16 cellular contexts compared by ENCODE assay signal in genomic region chr5:54212331-54212730, GRCh38.
"Had no signal": no experiment of that assay in that cellular context is flagged by ENCODE, and none has a peak within 500 bp of the region (broad histone marks: within the 10 kb centered on the region; RNA-seq: fewer than 3 reads in every experiment).

No MANE protein-coding gene starts in this region.

- H3K27me3 Mint-ChIP-seq: activated CD4-positive, alpha-beta memory T cell treated with anti-CD3 and anti-CD28 coated beads, Interleukin-2, amount 10 ng/mL, durations not matched to agents 7 days and 5 days; activated CD4-positive, alpha-beta T cell treated with anti-CD3 and anti-CD28 coated beads for 36 hours; activated naive CD4-positive, alpha-beta T cell treated with anti-CD3 and anti-CD28 coated beads, Interleukin-2, amount 50 U/mL, for 24 hours; activated T-cell treated with anti-CD3 and anti-CD28 coated beads, Interleukin-2, amount 50 U/mL, for 24 hours; memory B cell; naive thymus-derived CD8-positive, alpha-beta T cell had no signal

- H3K9me3 ChIP-seq: adrenal gland, esophagus muscularis mucosa, thoracic aorta had no signal

- H3K4me3 Mint-ChIP-seq: activated CD4-positive, alpha-beta memory T cell treated with anti-CD3 and anti-CD28 coated beads, Interleukin-2, amount 10 ng/mL, durations not matched to agents 7 days and 5 days; activated CD4-positive, alpha-beta T cell treated with anti-CD3 and anti-CD28 coated beads for 36 hours; activated naive CD4-positive, alpha-beta T cell treated with anti-CD3 and anti-CD28 coated beads, Interleukin-2, amount 50 U/mL, for 24 hours; activated T-cell treated with anti-CD3 and anti-CD28 coated beads, Interleukin-2, amount 50 U/mL, for 24 hours; memory B cell; naive thymus-derived CD8-positive, alpha-beta T cell; stimulated activated effector memory CD8-positive, alpha-beta T cell treated with anti-CD3 and anti-CD28 coated beads, Interleukin-12 subunit alpha, Interleukin-12 subunit beta, amount 100 ng/mL, for 72 hours had no signal

- H3K36me3 Mint-ChIP-seq: memory B cell; naive thymus-derived CD8-positive, alpha-beta T cell; stimulated activated effector memory CD8-positive, alpha-beta T cell treated with anti-CD3 and anti-CD28 coated beads, Interleukin-12 subunit alpha, Interleukin-12 subunit beta, amount 100 ng/mL, for 72 hours had no signal

- H3K4me3 ChIP-seq: adrenal gland, dorsolateral prefrontal cortex, esophagus muscularis mucosa, thoracic aorta had no signal

- ATAC-seq: activated CD4-positive, alpha-beta T cell treated with anti-CD3 and anti-CD28 coated beads for 36 hours; left ventricle myocardium superior; naive thymus-derived CD8-positive, alpha-beta T cell; stimulated activated effector memory CD8-positive, alpha-beta T cell treated with anti-CD3 and anti-CD28 coated beads, Interleukin-12 subunit alpha, Interleukin-12 subunit beta, amount 100 ng/mL, for 72 hours had no signal

- H3K27ac ChIP-seq: adrenal gland, dorsolateral prefrontal cortex, esophagus muscularis mucosa, thoracic aorta, WERI-Rb-1 had no signal

- DNase-seq: activated CD4-positive, alpha-beta memory T cell treated with anti-CD3 and anti-CD28 coated beads, Interleukin-2, amount 10 ng/mL, durations not matched to agents 7 days and 5 days; activated CD4-positive, alpha-beta T cell treated with anti-CD3 and anti-CD28 coated beads for 36 hours; activated T-cell treated with anti-CD3 and anti-CD28 coated beads, Interleukin-2, amount 50 U/mL, for 24 hours; adrenal gland; dorsolateral prefrontal cortex; hypothalamus; left ventricle myocardium superior; naive thymus-derived CD8-positive, alpha-beta T cell; posterior cingulate gyrus; retina; WERI-Rb-1 had no signal

- H3K36me3 ChIP-seq: adrenal gland, esophagus muscularis mucosa, thoracic aorta, WERI-Rb-1 had no signal

- H3K27me3 ChIP-seq: adrenal gland, dorsolateral prefrontal cortex, esophagus muscularis mucosa had no signal

- H3K9me3 Mint-ChIP-seq: activated CD4-positive, alpha-beta memory T cell treated with anti-CD3 and anti-CD28 coated beads, Interleukin-2, amount 10 ng/mL, durations not matched to agents 7 days and 5 days; activated naive CD4-positive, alpha-beta T cell treated with anti-CD3 and anti-CD28 coated beads, Interleukin-2, amount 50 U/mL, for 24 hours; activated T-cell treated with anti-CD3 and anti-CD28 coated beads, Interleukin-2, amount 50 U/mL, for 24 hours; memory B cell; naive thymus-derived CD8-positive, alpha-beta T cell; stimulated activated effector memory CD8-positive, alpha-beta T cell treated with anti-CD3 and anti-CD28 coated beads, Interleukin-12 subunit alpha, Interleukin-12 subunit beta, amount 100 ng/mL, for 72 hours had no signal

- H3K27ac Mint-ChIP-seq: activated CD4-positive, alpha-beta memory T cell treated with anti-CD3 and anti-CD28 coated beads, Interleukin-2, amount 10 ng/mL, durations not matched to agents 7 days and 5 days; activated CD4-positive, alpha-beta T cell treated with anti-CD3 and anti-CD28 coated beads for 36 hours; activated naive CD4-positive, alpha-beta T cell treated with anti-CD3 and anti-CD28 coated beads, Interleukin-2, amount 50 U/mL, for 24 hours; activated T-cell treated with anti-CD3 and anti-CD28 coated beads, Interleukin-2, amount 50 U/mL, for 24 hours; memory B cell; stimulated activated effector memory CD8-positive, alpha-beta T cell treated with anti-CD3 and anti-CD28 coated beads, Interleukin-12 subunit alpha, Interleukin-12 subunit beta, amount 100 ng/mL, for 72 hours had no signal
